In the genomic region with DNA sequence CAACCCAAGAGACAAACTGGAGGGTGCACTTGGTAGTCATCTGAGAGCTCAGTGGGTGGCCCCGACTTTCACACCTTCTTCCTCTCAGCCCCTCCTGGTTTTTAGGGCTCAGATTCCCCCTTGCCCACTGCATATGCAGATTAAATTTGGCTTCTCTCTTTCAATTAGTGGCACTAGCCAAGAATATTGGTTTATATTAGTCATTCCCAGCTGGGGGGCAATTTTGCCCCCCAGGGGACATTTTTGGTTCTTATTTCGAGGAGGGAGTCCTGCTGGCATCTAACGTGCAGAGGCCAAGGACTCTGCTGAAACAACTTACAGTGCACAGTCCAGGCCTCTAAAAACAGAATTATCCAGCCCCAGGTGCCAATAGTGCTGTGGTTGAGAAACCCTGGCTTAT, we compare ENCODE assay signal across 12 cellular contexts.
DNase-seq lines count a peak whose midpoint lies in the region; ATAC-seq and TF ChIP-seq lines count a peak whose summit lies in the region.
"Had no signal": no experiment of that assay in that cellular context is flagged by ENCODE, and none has a peak within 500 bp of the region (broad histone marks: within the 10 kb centered on the region; RNA-seq: fewer than 3 reads in every experiment).

No MANE protein-coding gene starts in this region.

- no peak for TF ChIP-seq CTCF in HFFc6 (IDR thresholded peaks at IDR 0.05)

- H3K4me1 Mint-ChIP-seq in HFFc6 (ENCODE audit: low read depth), result peaks cover 48% of the 10 kb centered on the region
- peaks cover 38 to 43% of the 10 kb centered on the region in 2 donors for H3K4me1 Mint-ChIP-seq in immature natural killer cell

- peak overlapping the region; percentile 70 for H3K27ac ChIP-seq in stomach smooth muscle (ENCODE audit: low read length)

- no peak for ATAC-seq in HG02884 (IDR thresholded peaks at IDR 0.05; ENCODE audit: unreplicated experiment)
- no peak for ATAC-seq in GM19463 (IDR thresholded peaks at IDR 0.05; ENCODE audit: unreplicated experiment)
- ATAC-seq: HCT116, K562 had no signal

- H3K9me3 ChIP-seq in adipocyte (ENCODE audit: control insufficient read depth, low read length) (no peaks in the 10 kb centered on the region), stomach smooth muscle (ENCODE audit: control insufficient read depth in 2 of 2, low read length in 2 of 2) (no peaks in the 10 kb centered on the region)

- peak overlapping the region; percentile 88 for H3K27ac Mint-ChIP-seq in HFFc6
- H3K27ac Mint-ChIP-seq in immature natural killer cell, result no peak overlapping the region

- peaks cover 43% of the 10 kb centered on the region for H3K4me1 ChIP-seq in adipocyte (ENCODE audit: control insufficient read depth, insufficient read depth, low read length)
- H3K4me1 ChIP-seq in stomach smooth muscle (ENCODE audit: control insufficient read depth, insufficient read depth, low read length), result peaks cover 21% of the 10 kb centered on the region

- peaks cover 15% of the 10 kb centered on the region; the same call in 1 of the 2 replicates for H3K36me3 Mint-ChIP-seq in HFFc6 (ENCODE audit: low read depth)
- peaks cover 0 to 7% (median 3%) of the 10 kb centered on the region in 3 donors for H3K36me3 Mint-ChIP-seq in immature natural killer cell

- peak overlapping the region; percentile 74 for H3K4me3 ChIP-seq in adipocyte (ENCODE audit: low read length)
- no peak overlapping the region for H3K4me3 ChIP-seq in stomach smooth muscle (ENCODE audit: low read length in 2 of 2)
- H3K4me3 ChIP-seq: K562 had no signal

- H3K9ac ChIP-seq in adipocyte (ENCODE audit: low read length) (peak overlapping the region; percentile 78), stomach smooth muscle (ENCODE audit: low read length in 2 of 2) (no peak overlapping the region)

- H3K36me3 ChIP-seq in adipocyte (ENCODE audit: control insufficient read depth, insufficient read depth, low read length, severe bottlenecking), result no peaks in the 10 kb centered on the region
- no peaks in the 10 kb centered on the region for H3K36me3 ChIP-seq in stomach smooth muscle (ENCODE audit: control insufficient read depth in 2 of 2, insufficient read depth in 2 of 2, low read length in 2 of 2)

- H3K4me3 Mint-ChIP-seq in HFFc6, result peak overlapping the region; percentile 58; the same call in 1 of the 2 replicates
- peak overlapping the region; percentile 49 to 75 (median 62) for H3K4me3 Mint-ChIP-seq in immature natural killer cell

- H3K27me3 Mint-ChIP-seq in HFFc6 (ENCODE audit: insufficient read depth) (no peaks in the 10 kb centered on the region), immature natural killer cell (ENCODE audit: low read depth in 3 of 3) (peaks cover 0 to 5% (median 5%) of the 10 kb centered on the region in 3 donors)

- H3K27me3 ChIP-seq in adipocyte (replicated peaks; ENCODE audit: control insufficient read depth, insufficient read depth, low read length), result no peaks in the 10 kb centered on the region
- no peaks in the 10 kb centered on the region for H3K27me3 ChIP-seq in stomach smooth muscle (ENCODE audit: control insufficient read depth in 1 of 2, insufficient read depth in 2 of 2, low read length in 2 of 2)

- DNase-seq in HFFc6, result no peak
- DNase-seq in adipocyte (ENCODE audit: low read depth), result no peak
- DNase-seq in immature natural killer cell, result no peak
- DNase-seq in GM19240 (ENCODE audit: insufficient read length, low spot score), result no peak
- DNase-seq: COR-L47, NCI-H1105 treated with DMSO at 0.1 percent for 48 hours, NCI-H446 had no signal

- no peaks in the 10 kb centered on the region for H3K9me3 Mint-ChIP-seq in HFFc6
- H3K9me3 Mint-ChIP-seq in immature natural killer cell, result no peaks in the 10 kb centered on the region
